In genomic region chr12:124512667-124513296, GRCh38 we compare ENCODE assay signal across 9 cellular contexts. TPM values are rescaled to one million over a fixed set of nuclear protein-coding genes. Genes with fewer than 3 reads are reported as not detected.
DNase-seq lines count a peak whose midpoint lies in the region; ATAC-seq, FAIRE-seq and TF ChIP-seq lines count a peak whose summit lies in the region.
"Had no signal": no experiment of that assay in that cellular context is flagged by ENCODE, and none has a peak within 500 bp of the region (broad histone marks: within the 10 kb centered on the region; RNA-seq: fewer than 3 reads in every experiment).

No MANE protein-coding gene starts in this region.

- peaks cover 100% of the 10 kb centered on the region in 11 experiments for H4K20me1 ChIP-seq in BLaER1 treated with 17β-estradiol and CSF1 and Interleukin-3, amounts not matched to agents 10 nM and 100 nM

- peak overlapping the region; percentile 66 to 94 (median 79) for H3K4me2 ChIP-seq in BLaER1 treated with 17β-estradiol and CSF1 and Interleukin-3, amounts not matched to agents 10 nM and 100 nM

- H3K9ac ChIP-seq in BLaER1 treated with 17β-estradiol and CSF1 and Interleukin-3, amounts not matched to agents 10 nM and 100 nM = peak overlapping the region; percentile 4 to 67 (median 30); a peak in 13 of 22 replicates

- H3K4me1 ChIP-seq in BLaER1 treated with 17β-estradiol and CSF1 and Interleukin-3, amounts not matched to agents 10 nM and 100 nM = peaks cover 80 to 98% (median 88%) of the 10 kb centered on the region in 10 experiments

- DNase-seq in NCI-H146 treated with DMSO at 0.1 percent for 48 hours (lab: John Stamatoyannopoulos, UW; ENCODE audit: unreplicated experiment) (peak; percentile 62), bronchial epithelial cell (ENCODE audit: low read depth) (peak; percentile 92), iPS-NIHi7 (ENCODE audit: extremely low spot score) (peak; percentile 83), NCI-H187 (lab: John Stamatoyannopoulos, UW) (no peak)
- no peak for DNase-seq in activated effector memory CD4-positive, alpha-beta T cell treated with Interleukin-2 at 50 U/mL for 16 hours

- H3K27ac ChIP-seq in BLaER1 treated with 17β-estradiol and CSF1 and Interleukin-3, amounts not matched to agents 10 nM and 100 nM = peak overlapping the region in 7 of 11 experiments; percentile 25 to 57 (median 38); a peak in 12 of 22 replicates
- H3K27ac ChIP-seq in skin epidermis = peak overlapping the region in 19 of 21 experiments; percentile 31 to 83 (median 64)

- no peaks in the 10 kb centered on the region for H3K27me3 ChIP-seq in BLaER1 treated with 17β-estradiol and CSF1 and Interleukin-3, amounts not matched to agents 10 nM and 100 nM
- H3K27me3 ChIP-seq in bronchial epithelial cell (ENCODE audit: control insufficient read depth, insufficient read depth, low read length) = no peaks in the 10 kb centered on the region

- no peak for ATAC-seq in HG02973 (IDR thresholded peaks at IDR 0.05; ENCODE audit: unreplicated experiment)

- peak overlapping the region in 2 of 10 experiments; percentile 5 to 11; a peak in 1 of 20 replicates for H3K4me3 ChIP-seq in BLaER1 treated with 17β-estradiol and CSF1 and Interleukin-3, amounts not matched to agents 10 nM and 100 nM
- H3K4me3 ChIP-seq in bronchial epithelial cell (ENCODE audit: low read depth, low read length) (no peak overlapping the region), skin epidermis (no peak overlapping the region)

- TF ChIP-seq CTCF in bronchial epithelial cell (IDR thresholded peaks at IDR 0.05; ENCODE audit: insufficient read depth, low read length, severe bottlenecking) = no peak

- H3K9me3 ChIP-seq in BLaER1 treated with 17β-estradiol and CSF1 and Interleukin-3, amounts not matched to agents 10 nM and 100 nM (replicated peaks in 1 of 11) = no peaks in the 10 kb centered on the region

- no peak for FAIRE-seq in bronchial epithelial cell (lab: Jason Lieb, UNC)
- FAIRE-seq: colon had no signal

- peaks cover 3 to 59% (median 14%) of the 10 kb centered on the region in 11 experiments; a peak in 12 of 22 replicates for H3K36me3 ChIP-seq in BLaER1 treated with 17β-estradiol and CSF1 and Interleukin-3, amounts not matched to agents 10 nM and 100 nM
- H3K36me3 ChIP-seq in bronchial epithelial cell (ENCODE audit: control insufficient read depth, insufficient read depth, low read length) = peaks cover 2% of the 10 kb centered on the region

RNA-seq across cellular contexts. Expression of gene NCOR2, which starts 54.6 kb away (rescaled TPM):
- 20.1 and 20.3 TPM in 2 replicates for total RNA-seq in bronchial epithelial cell

Comparison
In these comparisons a context has a peak if more than half of its experiments do, and no peak if none do; other contexts are left out.
1. DNase-seq: peak in NCI-H146 treated with DMSO at 0.1 percent for 48 hours (single experiment), bronchial epithelial cell (single experiment) and iPS-NIHi7 (single experiment); none in NCI-H187 (0 of 2) and activated effector memory CD4-positive, alpha-beta T cell treated with Interleukin-2 at 50 U/mL for 16 hours (single experiment).